Comparison of ENCODE assay signal across 9 cellular contexts in genomic region chr11:123166095-123166559, GRCh38. TPM values are rescaled to one million over a fixed set of nuclear protein-coding genes. Genes with fewer than 3 reads are reported as not detected.
DNase-seq lines count a peak whose midpoint lies in the region; ATAC-seq and TF ChIP-seq lines count a peak whose summit lies in the region.
"Had no signal": no experiment of that assay in that cellular context is flagged by ENCODE, and none has a peak within 500 bp of the region (broad histone marks: within the 10 kb centered on the region; RNA-seq: fewer than 3 reads in every experiment).

No MANE protein-coding gene starts in this region.

- TF ChIP-seq CTCF in GM12874 (IDR thresholded peaks at IDR 0.05; ENCODE audit: insufficient read depth, low read depth, low read length) (peak; percentile 64; the same call in 1 of the 2 replicates), VCaP (conservative IDR thresholded peaks at IDR 0.05) (peak; percentile 36)

- H3K4me1 ChIP-seq in right cardiac atrium (ENCODE audit: control insufficient read depth, insufficient read depth, low read length) = no peaks in the 10 kb centered on the region
- no peaks in the 10 kb centered on the region for H3K4me1 ChIP-seq in CD4-positive, alpha-beta memory T cell (ENCODE audit: insufficient read depth, low read length)

- H3K27ac ChIP-seq in VCaP = no peak overlapping the region
- no peak overlapping the region for H3K27ac ChIP-seq in right cardiac atrium (ENCODE audit: low read length)
- H3K27ac ChIP-seq in CD4-positive, alpha-beta memory T cell (ENCODE audit: low read depth, low read length) = no peak overlapping the region

- H3K36me3 Mint-ChIP-seq in activated T-helper 2 cell treated with anti-CD3 and anti-CD28 coated beads, Interferon-gamma antibody, Interleukin-2, Interleukin-4, amounts not matched to agents 10 μg/mL and 5 μg/mL and 100 μg/mL, durations not matched to agents 14 hours and 24 hours and 36 hours (ENCODE audit: low read depth) = no peaks in the 10 kb centered on the region
- H3K36me3 Mint-ChIP-seq in CD4-positive, alpha-beta memory T cell = no peaks in the 10 kb centered on the region

- ATAC-seq in right cardiac atrium = peak; percentile 66 to 69

- no peaks in the 10 kb centered on the region for H3K9me3 Mint-ChIP-seq in activated T-helper 2 cell treated with anti-CD3 and anti-CD28 coated beads, Interferon-gamma antibody, Interleukin-2, Interleukin-4, amounts not matched to agents 10 μg/mL and 5 μg/mL and 100 μg/mL, durations not matched to agents 14 hours and 24 hours and 36 hours
- H3K9me3 Mint-ChIP-seq in CD4-positive, alpha-beta memory T cell = no peaks in the 10 kb centered on the region
- H3K9me3 Mint-ChIP-seq: central memory CD8-positive, alpha-beta T cell had no signal

- no peaks in the 10 kb centered on the region for H3K4me1 Mint-ChIP-seq in activated T-helper 2 cell treated with anti-CD3 and anti-CD28 coated beads, Interferon-gamma antibody, Interleukin-2, Interleukin-4, amounts not matched to agents 10 μg/mL and 5 μg/mL and 100 μg/mL, durations not matched to agents 14 hours and 24 hours and 36 hours (ENCODE audit: low read depth)
- H3K4me1 Mint-ChIP-seq in CD4-positive, alpha-beta memory T cell = no peaks in the 10 kb centered on the region
- H3K4me1 Mint-ChIP-seq: central memory CD8-positive, alpha-beta T cell had no signal

- no peak overlapping the region for H3K4me3 Mint-ChIP-seq in activated T-helper 2 cell treated with anti-CD3 and anti-CD28 coated beads, Interferon-gamma antibody, Interleukin-2, Interleukin-4, amounts not matched to agents 10 μg/mL and 5 μg/mL and 100 μg/mL, durations not matched to agents 14 hours and 24 hours and 36 hours (ENCODE audit: low read depth)
- H3K4me3 Mint-ChIP-seq in CD4-positive, alpha-beta memory T cell = no peak overlapping the region
- H3K4me3 Mint-ChIP-seq: central memory CD8-positive, alpha-beta T cell had no signal

- WGBS in right cardiac atrium = 40% methylated on average over 10 of the region's 10 CpGs

- H3K27me3 ChIP-seq in right cardiac atrium (ENCODE audit: control insufficient read depth, insufficient read depth) = no peaks in the 10 kb centered on the region
- no peaks in the 10 kb centered on the region for H3K27me3 ChIP-seq in CD4-positive, alpha-beta memory T cell (ENCODE audit: insufficient read depth, low read length)

- POLR2A ChIA-PET in CD4-positive, alpha-beta memory T cell (lab: Charles Lee; ENCODE audit: partially characterized antibody) = no interaction called here

- H3K27ac Mint-ChIP-seq in activated T-helper 2 cell treated with anti-CD3 and anti-CD28 coated beads, Interferon-gamma antibody, Interleukin-2, Interleukin-4, amounts not matched to agents 10 μg/mL and 5 μg/mL and 100 μg/mL, durations not matched to agents 14 hours and 24 hours and 36 hours = no peak overlapping the region
- no peak overlapping the region for H3K27ac Mint-ChIP-seq in CD4-positive, alpha-beta memory T cell

- peak; percentile 47 for DNase-seq in A172 (ENCODE audit: low spot score)
- DNase-seq in right cardiac atrium = peak in 2 of 3 donors; percentile 73 to 76
- DNase-seq in stimulated activated CD4-positive, alpha-beta T cell treated with anti-CD3 and anti-CD28 coated beads, Interleukin-2, amount 100 ng/mL, for 48 hours = peak; percentile 12 to 16
- no peak for DNase-seq in NCI-H1694 (lab: John Stamatoyannopoulos, UW)
- no peak for DNase-seq in activated T-helper 2 cell treated with anti-CD3 and anti-CD28 coated beads, Interferon-gamma antibody, Interleukin-2, Interleukin-4, amounts not matched to agents 10 μg/mL and 5 μg/mL and 100 μg/mL, durations not matched to agents 14 hours and 24 hours and 36 hours (ENCODE audit: low spot score)
- DNase-seq in CD4-positive, alpha-beta memory T cell = no peak

- intact Hi-C loops in right cardiac atrium (cut with DNase I) = no loop called here
- intact Hi-C loops in activated T-helper 2 cell treated with anti-CD3 and anti-CD28 coated beads, Interferon-gamma antibody, Interleukin-2, Interleukin-4, amounts not matched to agents 10 μg/mL and 5 μg/mL and 100 μg/mL, durations not matched to agents 14 hours and 24 hours and 36 hours (cut with micrococcal nuclease) = loop anchor here (1.0 kb wide), 1 partner anchor 81 kb away; no protein-coding TSS in a partner anchor
- intact Hi-C loops in CD4-positive, alpha-beta memory T cell (cut with micrococcal nuclease) = no loop called here

- no peak overlapping the region for H3K4me3 ChIP-seq in right cardiac atrium (ENCODE audit: low read length)
- no peak overlapping the region for H3K4me3 ChIP-seq in CD4-positive, alpha-beta memory T cell (ENCODE audit: low read length in 2 of 2)

- CTCF ChIA-PET in CD4-positive, alpha-beta memory T cell (lab: Charles Lee; ENCODE audit: partially characterized antibody) = interaction anchor here (0.9 to 1.6 kb wide), 5 partner anchors 13 to 242 kb away, joined by 3 to 6 read pairs (median 3); no protein-coding TSS in a partner anchor

- no peaks in the 10 kb centered on the region for H3K36me3 ChIP-seq in CD4-positive, alpha-beta memory T cell (ENCODE audit: insufficient read depth, low read length)

- H3K9me3 ChIP-seq in right cardiac atrium (ENCODE audit: control insufficient read depth, low read length) = no peaks in the 10 kb centered on the region
- H3K9me3 ChIP-seq in CD4-positive, alpha-beta memory T cell (ENCODE audit: control insufficient read depth in 1 of 2, low read length in 2 of 2) = no peaks in the 10 kb centered on the region

- H3K27me3 Mint-ChIP-seq in activated T-helper 2 cell treated with anti-CD3 and anti-CD28 coated beads, Interferon-gamma antibody, Interleukin-2, Interleukin-4, amounts not matched to agents 10 μg/mL and 5 μg/mL and 100 μg/mL, durations not matched to agents 14 hours and 24 hours and 36 hours (ENCODE audit: low read depth) = peaks cover 7% of the 10 kb centered on the region
- peaks cover 3 to 4% of the 10 kb centered on the region in 2 donors for H3K27me3 Mint-ChIP-seq in CD4-positive, alpha-beta memory T cell

RNA-seq across cellular contexts. Expression of gene CLMP, which starts 28.9 kb away (rescaled TPM):
- total RNA-seq in A172 (2014; rRNA removed; shearing (Covaris generic)) = 4.7 and 9.7 TPM in 2 replicates
- 10 to 100 TPM in 3 of 4 donors, 1 to 10 TPM in 1; 5.0 to 34.1 (median 19.3) TPM for total RNA-seq in right cardiac atrium
- 6.6 TPM for polyA plus RNA-seq in right cardiac atrium
- 0.05 and 0.11 TPM in 2 replicates for total RNA-seq in activated T-helper 2 cell treated with anti-CD3 and anti-CD28 coated beads, Interferon-gamma antibody, Interleukin-2, Interleukin-4, amounts not matched to agents 10 μg/mL and 5 μg/mL and 100 μg/mL, durations not matched to agents 14 hours and 24 hours and 36 hours
- total RNA-seq in CD4-positive, alpha-beta memory T cell = under 1 TPM; 0.50 to 0.55 TPM
- polyA plus RNA-seq in CD4-positive, alpha-beta memory T cell = under 1 TPM; 0.41 to 0.97 TPM

Comparison
In these comparisons a context has a peak if more than half of its experiments do, and no peak if none do; other contexts are left out.
1. DNase-seq: peak in A172 (single experiment), right cardiac atrium (2 of 3) and stimulated activated CD4-positive, alpha-beta T cell treated with anti-CD3 and anti-CD28 coated beads, Interleukin-2, amount 100 ng/mL, for 48 hours (2 of 2); none in NCI-H1694 (single experiment), activated T-helper 2 cell treated with anti-CD3 and anti-CD28 coated beads, Interferon-gamma antibody, Interleukin-2, Interleukin-4, amounts not matched to agents 10 μg/mL and 5 μg/mL and 100 μg/mL, durations not matched to agents 14 hours and 24 hours and 36 hours (single experiment) and CD4-positive, alpha-beta memory T cell (0 of 5).